Comparison of ENCODE assay signal across 1 cellular context in genomic region chr13:23889598-23890224, GRCh38.
TF ChIP-seq lines count a peak whose summit lies in the region.

No MANE protein-coding gene starts in this region.

TF ChIP-seq in A549, 52 proteins besides CTCF, POLR2A, EP300 and RAD21 (continued from another document):
- TF ChIP-seq ATOH8 (CRISPR knock-in tag; IDR thresholded peaks at IDR 0.05; ENCODE audit: low read depth) (no peak), PBX3 (IDR thresholded peaks at IDR 0.05) (no peak), HES2 (IDR thresholded peaks at IDR 0.05) (no peak), MAFK (IDR thresholded peaks at IDR 0.05; ENCODE audit: partially characterized antibody) (no peak), NR3C1 (IDR thresholded peaks at IDR 0.05) (no peak), NPAS2 (CRISPR knock-in tag; IDR thresholded peaks at IDR 0.05; ENCODE audit: borderline replicate concordance) (no peak), HDAC2 (IDR thresholded peaks at IDR 0.05) (no peak)
